In genomic region chr1:22643381-22643780, GRCh38 we compare ENCODE assay signal across 14 cellular contexts. TPM values are rescaled to one million over a fixed set of nuclear protein-coding genes. Genes with fewer than 3 reads are reported as not detected.
A peak's percentile ranks its signal among the peaks of the same experiment; 100 is the strongest.
DNase-seq lines count a peak whose midpoint lies in the region; TF ChIP-seq lines count a peak whose summit lies in the region.
"Had no signal": no experiment of that assay in that cellular context is flagged by ENCODE, and none has a peak within 500 bp of the region (broad histone marks: within the 10 kb centered on the region; RNA-seq: fewer than 3 reads in every experiment).

TSS of gene C1QC (plus strand) at chr1:22643633. CDS start at chr1:22644024, 391 bp downstream.

- H4K20me1 ChIP-seq in SK-N-SH (ENCODE audit: insufficient read depth) = no peaks in the 10 kb centered on the region

- no peak for TF ChIP-seq RAD21 in SK-N-SH (IDR thresholded peaks at IDR 0.05; ENCODE audit: low read length)

- no peaks in the 10 kb centered on the region for H3K79me2 ChIP-seq in SK-N-SH (ENCODE audit: insufficient read depth)

- no peaks in the 10 kb centered on the region for H3K27me3 ChIP-seq in ascending aorta
- peaks cover 56% of the 10 kb centered on the region for H3K27me3 ChIP-seq in left ventricle myocardium inferior (ENCODE audit: low read depth)
- H3K27me3 ChIP-seq in ovary = no peaks in the 10 kb centered on the region
- H3K27me3 ChIP-seq in transverse colon = no peaks in the 10 kb centered on the region
- no peaks in the 10 kb centered on the region for H3K27me3 ChIP-seq in SK-N-SH (ENCODE audit: insufficient read depth)

- TF ChIP-seq POLR2A in ovary (IDR thresholded peaks at IDR 0.05) = no peak
- peak; percentile 24 for TF ChIP-seq POLR2A in transverse colon (IDR thresholded peaks at IDR 0.05)

- peak; percentile 21 to 73 for DNase-seq in ascending aorta (ENCODE audit: low spot score in 2 of 2)
- DNase-seq in left ventricle myocardium inferior = peak; percentile 51
- DNase-seq in ovary = no peak
- peak; percentile 26 for DNase-seq in transverse colon
- DNase-seq in activated CD4-positive, alpha-beta T cell treated with anti-CD3 and anti-CD28 coated beads, Interleukin-2, amount 50 U/mL, for 48 hours = no peak
- no peak for DNase-seq in NCI-H187 (lab: John Stamatoyannopoulos, UW)
- no peak for DNase-seq in SK-N-SH
- DNase-seq in GM13976 (ENCODE audit: low spot score) = no peak
- DNase-seq: CD8-positive, alpha-beta memory T cell; effector memory CD4-positive, alpha-beta T cell; NCI-H146; SJCRH30; stimulated activated CD4-positive, alpha-beta T cell treated with anti-CD3 and anti-CD28 coated beads, Interleukin-4, amount 100 ng/mL, for 1 hour had no signal

- H3K9me2 ChIP-seq in SK-N-SH = no peaks in the 10 kb centered on the region

- peak within 1 kb of the TSS in 1 of 2 donors; percentile 41 for H3K4me3 ChIP-seq in ascending aorta
- H3K4me3 ChIP-seq in left ventricle myocardium inferior = peak within 1 kb of the TSS; percentile 46
- H3K4me3 ChIP-seq in ovary = no peak within 1 kb of the TSS
- peak within 1 kb of the TSS in 2 of 4 donors; percentile 9 to 27 for H3K4me3 ChIP-seq in transverse colon
- no peak within 1 kb of the TSS for H3K4me3 ChIP-seq in SK-N-SH (ENCODE audit: low read depth in 2 of 2, low read length in 1 of 2)
- H3K4me3 ChIP-seq: SJCRH30 had no signal

- in situ Hi-C loops in transverse colon (cut with MboI; ENCODE audit: low pct_ligation_motif_present in 1 of 4, low pct_unique_long_range_greater_than_20kb in 1 of 4, low sequenced_read_pairs in 3 of 4) (loop anchor here (10.0 to 25.0 kb wide), 3 partner anchors 219 to 506 kb away; partner anchors contain the start of gene WNT4 (in 2 of the 4)), GM13976 (cut with MboI; ENCODE audit: low sequenced_read_pairs, unreplicated experiment) (loop anchor here (10.0 to 25.0 kb wide), 2 partner anchors 219 to 506 kb away; partner anchors contain the start of gene WNT4)

- CTCF ChIA-PET in SK-N-SH (lab: Yijun Ruan, JAX) = interaction anchor here (0.6 to 8.9 kb wide), 13 partner anchors 8 to 542 kb away, joined by 3 to 289 read pairs (median 12); partner anchors contain the start of gene C1QB

- H3F3A ChIP-seq in SK-N-SH (replicated peaks; ENCODE audit: insufficient read depth) = no peaks in the 10 kb centered on the region

- POLR2A ChIA-PET in SK-N-SH (lab: Yijun Ruan, JAX) = no interaction called here

- H3K27ac ChIP-seq in ascending aorta = no peak within 1 kb of the TSS
- H3K27ac ChIP-seq in left ventricle myocardium inferior (replicated peaks) = peak within 1 kb of the TSS; percentile 33
- H3K27ac ChIP-seq in ovary = no peak within 1 kb of the TSS
- peak within 1 kb of the TSS; percentile 28 to 48 (median 41) for H3K27ac ChIP-seq in transverse colon
- no peak within 1 kb of the TSS for H3K27ac ChIP-seq in SK-N-SH (ENCODE audit: low read depth in 2 of 2, low read length in 1 of 2)
- H3K27ac ChIP-seq: SJCRH30 had no signal

- TF ChIP-seq CTCF in ascending aorta (IDR thresholded peaks at IDR 0.05) = no peak
- TF ChIP-seq CTCF in left ventricle myocardium inferior (IDR thresholded peaks at IDR 0.05; ENCODE audit: borderline replicate concordance) = no peak
- TF ChIP-seq CTCF in ovary (IDR thresholded peaks at IDR 0.05) = no peak
- TF ChIP-seq CTCF in transverse colon (IDR thresholded peaks at IDR 0.05) = no peak
- no peak for TF ChIP-seq CTCF in SK-N-SH (IDR thresholded peaks at IDR 0.05)
- TF ChIP-seq CTCF in GM13976 (IDR thresholded peaks at IDR 0.05; ENCODE audit: borderline replicate concordance, control extremely low read depth, extremely low read depth, insufficient read depth, missing control alignments) = no peak

- intact Hi-C loops in ascending aorta (cut with DNase I) (no loop called here), left ventricle myocardium inferior (cut with micrococcal nuclease) (loop anchor here (5.0 kb wide), 1 partner anchor 221 kb away; no protein-coding TSS in a partner anchor), ovary (cut with DNase I) (loop anchor here in 3 of 4 donors (2.0 to 10.0 kb wide), 4 partner anchors 221 to 539 kb away; no protein-coding TSS in a partner anchor), transverse colon (cut with DNase I; ENCODE audit: low total_unique reads) (no loop called here)

- no peak within 1 kb of the TSS for H3K4me2 ChIP-seq in SK-N-SH

- H3K4me1 ChIP-seq in ascending aorta (no peaks in the 10 kb centered on the region), left ventricle myocardium inferior (peaks cover 4% of the 10 kb centered on the region), ovary (ENCODE audit: insufficient read depth) (peaks cover 3% of the 10 kb centered on the region), transverse colon (no peaks in the 10 kb centered on the region), SK-N-SH (ENCODE audit: control insufficient read depth in 1 of 2, insufficient read depth in 2 of 2, low read depth in 1 of 2, low read length in 1 of 2) (peaks cover 0 to 11% of the 10 kb centered on the region in 2 experiments; a peak in 1 of 4 replicates)
- H3K4me1 ChIP-seq: SJCRH30 had no signal

- H3K36me3 ChIP-seq in ascending aorta (no peaks in the 10 kb centered on the region), left ventricle myocardium inferior (no peaks in the 10 kb centered on the region), ovary (no peaks in the 10 kb centered on the region), transverse colon (no peaks in the 10 kb centered on the region), SK-N-SH (replicated peaks in 1 of 2; ENCODE audit: control insufficient read depth in 1 of 2, insufficient read depth in 2 of 2, low read length in 1 of 2) (no peaks in the 10 kb centered on the region)
- H3K36me3 ChIP-seq: SJCRH30 had no signal

- H3K9ac ChIP-seq in SK-N-SH = no peak within 1 kb of the TSS

- H3K9me3 ChIP-seq in ascending aorta (no peaks in the 10 kb centered on the region), left ventricle myocardium inferior (replicated peaks) (no peaks in the 10 kb centered on the region), ovary (no peaks in the 10 kb centered on the region), transverse colon (no peaks in the 10 kb centered on the region), SK-N-SH (no peaks in the 10 kb centered on the region)
- H3K9me3 ChIP-seq: SJCRH30 had no signal

- TF ChIP-seq EP300 in ovary (IDR thresholded peaks at IDR 0.05) (no peak), transverse colon (IDR thresholded peaks at IDR 0.05; ENCODE audit: low read depth) (no peak), SK-N-SH (IDR thresholded peaks at IDR 0.05; ENCODE audit: borderline replicate concordance in 1 of 2, low read depth in 1 of 2, low read length in 1 of 2) (no peak)

- WGBS in ovary, 3 donors = 75 to 83% (median 82%) methylated on average over 8 of the region's 8 CpGs
- WGBS in transverse colon (ENCODE audit: low coverage in 1 of 2), 2 donors = 61% methylated on average over 8 of the region's 8 CpGs; no CpG with 5 or more reads in 1 of the 2 donors
- WGBS in SK-N-SH (ENCODE audit: low lambda C conversion rate) = 38% methylated on average over 4 of the region's 8 CpGs

- no peak within 1 kb of the TSS for H2AFZ ChIP-seq in SK-N-SH (ENCODE audit: low read depth)

TF ChIP-seq in SK-N-SH, 30 proteins besides CTCF, POLR2A, EP300 and RAD21 (continues in another document):
- TF ChIP-seq REST (IDR thresholded peaks at IDR 0.05; ENCODE audit: low read depth, low read length) = no peak
- no peak for TF ChIP-seq EZH2phosphoT487 (IDR thresholded peaks at IDR 0.05; ENCODE audit: borderline replicate concordance, low read depth)
- no peak for TF ChIP-seq YY1 (IDR thresholded peaks at IDR 0.05; ENCODE audit: low read depth)
- TF ChIP-seq SMC3 (IDR thresholded peaks at IDR 0.05; ENCODE audit: low read depth, low read length) = no peak
- no peak for TF ChIP-seq POLR2AphosphoS5 (IDR thresholded peaks at IDR 0.05; ENCODE audit: low read depth, low read length)
- TF ChIP-seq TCF12 (IDR thresholded peaks at IDR 0.05) = no peak
- no peak for TF ChIP-seq USF2 (IDR thresholded peaks at IDR 0.05; ENCODE audit: borderline replicate concordance, low read depth, low read length)
- no peak for TF ChIP-seq RFX5 (IDR thresholded peaks at IDR 0.05; ENCODE audit: low read length)

RNA-seq across cellular contexts. Expression of gene C1QC, which starts in this region (rescaled TPM):
- total RNA-seq in ascending aorta (350 TPM), left ventricle myocardium inferior (76.6 TPM), ovary (100 to 1,000 TPM in 2 of 7 donors, 10 to 100 TPM in 5; 30.2 to 136 (median 51.1) TPM), transverse colon (100 to 1,000 TPM in 1 of 4 donors, 10 to 100 TPM in 3; 21.7 to 106 (median 73.9) TPM)
- polyA plus RNA-seq in ovary (10 to 100 TPM; 31.4 to 52.8 TPM), SK-N-SH (2012; rRNA removed) (not detected in 2 replicates)
- polyA plus RNA-seq in SK-N-SH (2012; cell fraction: cytosol; rRNA removed) = not detected in 2 replicates
- polyA plus RNA-seq in SK-N-SH (2012; cell fraction: nucleus; rRNA removed) = not detected in 2 replicates
- total RNA-seq: SJCRH30 had no signal
- polyA plus RNA-seq: CD8-positive, alpha-beta memory T cell; keratinocyte had no signal

Comparison
In these comparisons a context has a peak if more than half of its experiments do, and no peak if none do; other contexts are left out.
1. RNA of gene C1QC (polyA plus RNA-seq): 31.4 to 52.8 TPM in ovary; not detected in SK-N-SH; every median in the first group is over 10 times any median in the second.
2. DNase-seq: peak in ascending aorta (2 of 2), left ventricle myocardium inferior (single experiment) and transverse colon (single experiment); none in ovary (0 of 5), activated CD4-positive, alpha-beta T cell treated with anti-CD3 and anti-CD28 coated beads, Interleukin-2, amount 50 U/mL, for 48 hours (0 of 2), NCI-H187 (0 of 2), SK-N-SH (single experiment) and GM13976 (single experiment).
3. H3K27ac ChIP-seq: peak in left ventricle myocardium inferior (single experiment) and transverse colon (4 of 4); none in ascending aorta (0 of 2), ovary (0 of 2) and SK-N-SH (0 of 2).
4. intact Hi-C loops: an anchor here in left ventricle myocardium inferior (5.0 kb wide) and ovary (2.0 to 10.0 kb wide); none called in ascending aorta and transverse colon.